9 cellular contexts compared by ENCODE assay signal in the genomic region with DNA sequence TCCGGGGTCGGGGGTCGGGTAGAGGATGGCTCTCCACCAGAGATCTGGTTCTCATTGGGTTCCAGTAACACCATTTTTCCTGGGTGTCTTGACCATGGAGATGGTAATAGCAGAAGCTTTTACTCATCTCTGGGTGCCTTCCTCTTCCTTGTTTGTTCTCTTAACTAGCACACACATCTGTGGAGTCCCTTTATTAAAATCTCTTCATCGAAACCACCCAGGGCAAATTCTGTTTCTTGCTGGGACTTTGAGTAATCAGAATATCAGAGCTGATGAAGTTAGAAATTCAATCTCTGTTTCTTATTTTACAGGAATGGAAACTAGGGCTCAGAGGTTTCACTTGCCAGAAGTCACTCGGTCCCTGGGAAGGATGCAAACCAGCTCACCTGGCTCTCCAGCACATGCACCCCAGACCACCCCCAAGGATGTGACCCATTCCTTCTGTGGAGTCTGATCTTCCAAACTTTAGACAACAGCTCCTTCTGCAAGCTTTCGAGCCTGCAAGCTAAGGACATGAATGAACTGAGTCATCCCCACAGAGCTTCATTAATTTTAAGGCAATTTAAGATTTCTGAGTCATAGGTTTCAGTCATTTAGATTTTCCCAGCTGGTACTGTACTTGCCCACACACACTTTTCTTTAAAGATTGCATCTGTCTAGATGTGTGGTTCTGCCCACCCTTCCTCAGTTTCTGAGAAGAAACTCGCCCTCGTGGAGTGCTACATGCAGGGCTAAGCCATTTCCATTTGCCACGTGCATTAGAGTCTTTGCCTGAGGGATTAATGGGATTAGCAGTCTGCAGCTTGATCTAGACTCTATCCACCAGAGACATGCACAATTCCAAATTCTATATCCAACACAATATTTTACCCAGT. TPM values are rescaled to one million over a fixed set of nuclear protein-coding genes. Genes with fewer than 3 reads are reported as not detected.
DNase-seq lines count a peak whose midpoint lies in the region; ATAC-seq, FAIRE-seq and TF ChIP-seq lines count a peak whose summit lies in the region.
"Had no signal": no experiment of that assay in that cellular context is flagged by ENCODE, and none has a peak within 500 bp of the region (broad histone marks: within the 10 kb centered on the region; RNA-seq: fewer than 3 reads in every experiment).

No MANE protein-coding gene starts in this region.

- intact Hi-C loops in A673 (cut with micrococcal nuclease; ENCODE audit: unreplicated experiment) = loop anchor here (5.0 to 10.0 kb wide), 2 partner anchors 145 to 417 kb away; no protein-coding TSS in a partner anchor

- no peaks in the 10 kb centered on the region for H3K9me3 ChIP-seq in A673 (ENCODE audit: low read depth, low read length, poor library complexity, severe bottlenecking)

- BruUV-seq in A673 (replicated peaks; lab: Mats Ljungman, UMichigan) = TSS peak; percentile 42

- peak overlapping the region; percentile 67 for H3K27ac ChIP-seq in A673 (ENCODE audit: low read depth, low read length, poor library complexity, severe bottlenecking)

- no peak for ATAC-seq in HG03045 (IDR thresholded peaks at IDR 0.05; ENCODE audit: unreplicated experiment)

- no peak overlapping the region for H3K4me3 ChIP-seq in A673 (ENCODE audit: low read depth, low read length, poor library complexity, severe bottlenecking)

- CTCF ChIA-PET in A673 (lab: Charles Lee) = interaction anchor here (1.8 kb wide), 1 partner anchor 14 kb away, joined by 7 read pairs; a partner anchor contains a TSS

- H3K36me3 ChIP-seq in A673 (ENCODE audit: insufficient read depth, low read length, poor library complexity, severe bottlenecking) = no peaks in the 10 kb centered on the region

- peaks cover 40% of the 10 kb centered on the region for H3K4me1 ChIP-seq in A673 (ENCODE audit: insufficient read depth, low read length, poor library complexity, severe bottlenecking)

- no peaks in the 10 kb centered on the region for H3K27me3 ChIP-seq in A673 (replicated peaks; ENCODE audit: insufficient read depth, low read depth, low read length, poor library complexity)

- DNase-seq in A673 (ENCODE audit: low spot score) (peak; percentile 89), EH (ENCODE audit: low read depth) (peak; percentile 82), fibroblast of peridontal ligament (ENCODE audit: extremely low read depth) (peak; percentile 82), RKO (ENCODE audit: low spot score) (no peak), NCI-H345 treated with DMSO at 0.1 percent for 48 hours (lab: John Stamatoyannopoulos, UW; ENCODE audit: unreplicated experiment) (no peak), RCC 7860 (ENCODE audit: low spot score) (no peak)
- peak; percentile 41 for DNase-seq in activated naive CD4-positive, alpha-beta T cell treated with anti-CD3 and anti-CD28 coated beads, Interleukin-2, amount 50 U/mL, for 16 hours

- no peak for TF ChIP-seq CTCF in A673 (conservative IDR thresholded peaks at IDR 0.05; ENCODE audit: low read depth, low read length)

- POLR2A ChIA-PET in A673 (lab: Charles Lee; ENCODE audit: low non-redundant PET) = interaction anchor here (0.6 kb wide), 3 partner anchors 22 to 432 kb away, joined by 3 to 6 read pairs (median 3); no protein-coding TSS in a partner anchor

- FAIRE-seq in RCC 7860 (lab: Jason Lieb, UNC) = no peak
- FAIRE-seq: D721Med had no signal

RNA-seq across cellular contexts. Expression of a gene that starts 14.7 kb away (rescaled TPM):
- 92.3 and 100.0 TPM in 2 replicates for total RNA-seq in A673 (2021)

Comparison
In these comparisons a context has a peak if more than half of its experiments do, and no peak if none do; other contexts are left out.
1. DNase-seq: peak in A673 (single experiment), EH (single experiment), activated naive CD4-positive, alpha-beta T cell treated with anti-CD3 and anti-CD28 coated beads, Interleukin-2, amount 50 U/mL, for 16 hours (single experiment) and fibroblast of peridontal ligament (single experiment); none in RKO (single experiment), NCI-H345 treated with DMSO at 0.1 percent for 48 hours (single experiment) and RCC 7860 (single experiment).